Comparison of ENCODE assay signal across 18 cellular contexts in genomic region chr9:109304350-109304749, GRCh38. TPM values are rescaled to one million over a fixed set of nuclear protein-coding genes. Genes with fewer than 3 reads are reported as not detected.
"Had no signal": no experiment of that assay in that cellular context is flagged by ENCODE, and none has a peak within 500 bp of the region (broad histone marks: within the 10 kb centered on the region; RNA-seq: fewer than 3 reads in every experiment).

No MANE protein-coding gene starts in this region.

- H3K9me3 ChIP-seq: breast epithelium, thyroid gland had no signal

- H3K36me3 Mint-ChIP-seq: naive thymus-derived CD4-positive, alpha-beta T cell had no signal

- H3K4me3 Mint-ChIP-seq: activated CD4-positive, alpha-beta memory T cell treated with anti-CD3 and anti-CD28 coated beads, Interleukin-2, amount 10 ng/mL, durations not matched to agents 7 days and 5 days; activated CD4-positive, alpha-beta T cell treated with anti-CD3 and anti-CD28 coated beads for 36 hours; naive thymus-derived CD4-positive, alpha-beta T cell; T-helper 2 cell treated with Interferon-gamma antibody and Interleukin-4, amounts not matched to agents 5 μg/mL and 100 μg/mL, for 36 hours had no signal

- H3K9ac ChIP-seq: parathyroid adenoma had no signal

- H3K4me2 ChIP-seq: smooth muscle cell had no signal

- H3K27me3 ChIP-seq: breast epithelium, thyroid gland had no signal

- FAIRE-seq: endometrium, kidney had no signal

- ATAC-seq: activated CD4-positive, alpha-beta T cell treated with anti-CD3 and anti-CD28 coated beads for 36 hours; esophagus mucosa; naive thymus-derived CD4-positive, alpha-beta T cell had no signal

- H3K4me1 Mint-ChIP-seq: activated CD4-positive, alpha-beta memory T cell treated with anti-CD3 and anti-CD28 coated beads, Interleukin-2, amount 10 ng/mL, durations not matched to agents 7 days and 5 days; activated CD4-positive, alpha-beta T cell treated with anti-CD3 and anti-CD28 coated beads for 36 hours; naive thymus-derived CD4-positive, alpha-beta T cell had no signal

- DNase-seq: activated CD4-positive, alpha-beta memory T cell treated with anti-CD3 and anti-CD28 coated beads, Interleukin-2, amount 10 ng/mL, durations not matched to agents 7 days and 5 days; activated CD4-positive, alpha-beta T cell treated with anti-CD3 and anti-CD28 coated beads for 36 hours; activated naive CD4-positive, alpha-beta T cell; aorta; dorsolateral prefrontal cortex; head of caudate nucleus; kidney; midbrain; naive thymus-derived CD4-positive, alpha-beta T cell; retina; thyroid gland had no signal

- H3K4me1 ChIP-seq: breast epithelium, parathyroid adenoma had no signal

- H3K27ac Mint-ChIP-seq: activated CD4-positive, alpha-beta memory T cell treated with anti-CD3 and anti-CD28 coated beads, Interleukin-2, amount 10 ng/mL, durations not matched to agents 7 days and 5 days; activated CD4-positive, alpha-beta T cell treated with anti-CD3 and anti-CD28 coated beads for 36 hours; naive thymus-derived CD4-positive, alpha-beta T cell; T-helper 2 cell treated with Interferon-gamma antibody and Interleukin-4, amounts not matched to agents 5 μg/mL and 100 μg/mL, for 36 hours had no signal

- H3K4me3 ChIP-seq: breast epithelium, dorsolateral prefrontal cortex, lung, smooth muscle cell, thyroid gland had no signal

- H3K27ac ChIP-seq: breast epithelium, dorsolateral prefrontal cortex, parathyroid adenoma had no signal

- H3K9me3 Mint-ChIP-seq: activated CD4-positive, alpha-beta memory T cell treated with anti-CD3 and anti-CD28 coated beads, Interleukin-2, amount 10 ng/mL, durations not matched to agents 7 days and 5 days; naive thymus-derived CD4-positive, alpha-beta T cell; T-helper 2 cell treated with Interferon-gamma antibody and Interleukin-4, amounts not matched to agents 5 μg/mL and 100 μg/mL, for 36 hours had no signal

- H3K36me3 ChIP-seq: breast epithelium, thyroid gland had no signal

RNA-seq across cellular contexts. Expression of gene EPB41L4B, which starts 16.5 kb away (rescaled TPM):
- polyA plus RNA-seq: naive thymus-derived CD4-positive, alpha-beta T cell had no signal
